Comparison of ENCODE assay signal across 1 cellular context in the genomic region with DNA sequence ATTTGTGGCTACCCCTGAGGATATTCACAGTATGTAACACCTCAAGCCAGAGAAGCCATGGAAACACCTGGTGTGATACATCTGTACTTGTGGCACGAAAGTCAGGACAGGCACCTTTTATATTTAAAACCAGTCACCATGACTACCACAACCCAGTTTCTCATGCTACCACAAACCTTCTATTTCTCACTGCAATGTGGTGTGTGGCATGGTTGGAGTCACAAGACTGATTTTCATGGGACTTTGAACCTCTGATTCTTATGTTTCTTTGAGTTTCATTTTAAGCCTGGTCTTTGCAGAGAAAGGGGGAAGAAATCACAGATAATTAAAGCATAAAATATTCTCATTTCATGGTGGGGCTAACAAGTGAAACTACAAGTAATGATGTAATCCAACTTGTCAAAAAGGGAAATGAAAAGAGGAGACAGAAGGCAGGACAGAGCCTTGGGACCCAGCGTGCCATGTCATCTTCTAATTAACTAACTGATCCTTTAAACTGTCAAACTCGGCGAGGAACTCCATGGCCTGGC.
TF ChIP-seq lines count a peak whose summit lies in the region.

No MANE protein-coding gene starts in this region.

TF ChIP-seq in GM23338, 12 proteins besides CTCF, POLR2A, EP300 and RAD21 (continued from another document):
- TF ChIP-seq, protein P1, sequence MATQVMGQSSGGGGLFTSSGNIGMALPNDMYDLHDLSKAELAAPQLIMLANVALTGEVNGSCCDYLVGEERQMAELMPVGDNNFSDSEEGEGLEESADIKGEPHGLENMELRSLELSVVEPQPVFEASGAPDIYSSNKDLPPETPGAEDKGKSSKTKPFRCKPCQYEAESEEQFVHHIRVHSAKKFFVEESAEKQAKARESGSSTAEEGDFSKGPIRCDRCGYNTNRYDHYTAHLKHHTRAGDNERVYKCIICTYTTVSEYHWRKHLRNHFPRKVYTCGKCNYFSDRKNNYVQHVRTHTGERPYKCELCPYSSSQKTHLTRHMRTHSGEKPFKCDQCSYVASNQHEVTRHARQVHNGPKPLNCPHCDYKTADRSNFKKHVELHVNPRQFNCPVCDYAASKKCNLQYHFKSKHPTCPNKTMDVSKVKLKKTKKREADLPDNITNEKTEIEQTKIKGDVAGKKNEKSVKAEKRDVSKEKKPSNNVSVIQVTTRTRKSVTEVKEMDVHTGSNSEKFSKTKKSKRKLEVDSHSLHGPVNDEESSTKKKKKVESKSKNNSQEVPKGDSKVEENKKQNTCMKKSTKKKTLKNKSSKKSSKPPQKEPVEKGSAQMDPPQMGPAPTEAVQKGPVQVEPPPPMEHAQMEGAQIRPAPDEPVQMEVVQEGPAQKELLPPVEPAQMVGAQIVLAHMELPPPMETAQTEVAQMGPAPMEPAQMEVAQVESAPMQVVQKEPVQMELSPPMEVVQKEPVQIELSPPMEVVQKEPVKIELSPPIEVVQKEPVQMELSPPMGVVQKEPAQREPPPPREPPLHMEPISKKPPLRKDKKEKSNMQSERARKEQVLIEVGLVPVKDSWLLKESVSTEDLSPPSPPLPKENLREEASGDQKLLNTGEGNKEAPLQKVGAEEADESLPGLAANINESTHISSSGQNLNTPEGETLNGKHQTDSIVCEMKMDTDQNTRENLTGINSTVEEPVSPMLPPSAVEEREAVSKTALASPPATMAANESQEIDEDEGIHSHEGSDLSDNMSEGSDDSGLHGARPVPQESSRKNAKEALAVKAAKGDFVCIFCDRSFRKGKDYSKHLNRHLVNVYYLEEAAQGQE (IDR thresholded peaks at IDR 0.05; ENCODE audit: unreplicated experiment), result no peak
- TF ChIP-seq STAT1 (IDR thresholded peaks at IDR 0.05; ENCODE audit: unreplicated experiment) (no peak), ZNF462 (CRISPR knock-in tag; IDR thresholded peaks at IDR 0.05) (no peak), ZNF331 (CRISPR knock-in tag; IDR thresholded peaks at IDR 0.05; ENCODE audit: low read depth) (no peak), EZH2 (IDR thresholded peaks at IDR 0.05; ENCODE audit: low read depth, unreplicated experiment) (no peak), ZNF114 (CRISPR knock-in tag; IDR thresholded peaks at IDR 0.05) (no peak), NANOG (IDR thresholded peaks at IDR 0.05; ENCODE audit: borderline replicate concordance) (no peak), ETS1 (IDR thresholded peaks at IDR 0.05) (no peak), JUNB (IDR thresholded peaks at IDR 0.05; ENCODE audit: unreplicated experiment) (no peak), CREB1 (CRISPR knock-in tag; IDR thresholded peaks at IDR 0.05; ENCODE audit: low read depth) (no peak), EZH2phosphoT487 (IDR thresholded peaks at IDR 0.05; ENCODE audit: unreplicated experiment) (no peak)
TF ChIP-seq in GM23338: peak in this region for 0.
